Comparison of ENCODE assay signal across 28 cellular contexts in genomic region chr13:49781791-49782190, GRCh38.
"Had no signal": no experiment of that assay in that cellular context is flagged by ENCODE, and none has a peak within 500 bp of the region (broad histone marks: within the 10 kb centered on the region; RNA-seq: fewer than 3 reads in every experiment).

No MANE protein-coding gene starts in this region.

- H3K36me3 ChIP-seq: neutrophil, pancreas, prostate gland, right lobe of liver, sigmoid colon, suprapubic skin, tibial artery, transverse colon, upper lobe of left lung had no signal

- ATAC-seq: naive thymus-derived CD8-positive, alpha-beta T cell; natural killer cell treated with Interleukin-12 subunit alpha and Interleukin-12 subunit beta and Interleukin-15 and Interleukin-18, amount 100 ng/mL, for 72 hours; pancreas; right cardiac atrium; right lobe of liver; stimulated activated memory B cell treated with anti-CD40 and anti-IgM and Interleukin-4, amounts not matched to agents 10 μg/mL and 1 μg/mL and 100 μg/mL, for 72 hours; stimulated activated naive CD8-positive, alpha-beta T cell treated with anti-CD3 and anti-CD28 coated beads, Interleukin-15, amount 100 ng/mL, for 72 hours; stimulated activated naive CD8-positive, alpha-beta T cell treated with anti-CD3 and anti-CD28 coated beads, Interleukin-15, Interleukin-2, amounts not matched to agents 100 U/mL and 50 U/mL, for 24 hours had no signal

- H3K4me3 ChIP-seq: pancreas, prostate gland, right lobe of liver, sigmoid colon, suprapubic skin, testis, tibial artery, transverse colon, upper lobe of left lung had no signal

- H3K9me3 Mint-ChIP-seq: naive B cell; naive thymus-derived CD8-positive, alpha-beta T cell; natural killer cell treated with Interleukin-12 subunit alpha and Interleukin-12 subunit beta and Interleukin-15 and Interleukin-18, amount 100 ng/mL, for 72 hours; neural crest cell; stimulated activated memory B cell treated with anti-CD40 and anti-IgM and Interleukin-4, amounts not matched to agents 10 μg/mL and 1 μg/mL and 100 μg/mL, for 72 hours; stimulated activated naive CD8-positive, alpha-beta T cell treated with anti-CD3 and anti-CD28 coated beads, Interleukin-15, amount 100 ng/mL, for 72 hours had no signal

- H3K27ac Mint-ChIP-seq: naive B cell; naive thymus-derived CD8-positive, alpha-beta T cell; natural killer cell treated with Interleukin-12 subunit alpha and Interleukin-12 subunit beta and Interleukin-15 and Interleukin-18, amount 100 ng/mL, for 72 hours; nephron progenitor cell; stimulated activated memory B cell treated with anti-CD40 and anti-IgM and Interleukin-4, amounts not matched to agents 10 μg/mL and 1 μg/mL and 100 μg/mL, for 72 hours; stimulated activated naive CD8-positive, alpha-beta T cell treated with anti-CD3 and anti-CD28 coated beads, Interleukin-15, amount 100 ng/mL, for 72 hours had no signal

- H3K4me1 ChIP-seq: prostate gland, suprapubic skin had no signal

- H3K9me3 ChIP-seq: neutrophil, pancreas, prostate gland, right lobe of liver, sigmoid colon, suprapubic skin, testis, tibial artery, transverse colon, upper lobe of left lung had no signal

- DNase-seq: naive B cell; naive thymus-derived CD8-positive, alpha-beta T cell; nephron progenitor cell; nucleus accumbens; pancreas; right cardiac atrium; right lobe of liver; sigmoid colon; small intestine; stimulated activated CD4-positive, alpha-beta T cell treated with anti-CD3 and anti-CD28 coated beads, Interleukin-15, amount 100 ng/mL, for 24 hours; stimulated activated CD4-positive, alpha-beta T cell treated with anti-CD3 and anti-CD28 coated beads, Interleukin-2, amount 100 ng/mL, for 24 hours; stimulated activated CD4-positive, alpha-beta T cell treated with anti-CD3 and anti-CD28 coated beads, Interleukin-2, amount 100 ng/mL, for 48 hours; stimulated activated CD4-positive, alpha-beta T cell treated with anti-CD3 and anti-CD28 coated beads, Interleukin-4, amount 100 ng/mL, for 4 hours; stimulated activated CD8-positive, alpha-beta memory T cell treated with anti-CD3 and anti-CD28 coated beads, Interleukin-4, amount 100 ng/mL, for 48 hours; stimulated activated naive CD4-positive, alpha-beta T cell; stimulated activated naive CD8-positive, alpha-beta T cell treated with anti-CD3 and anti-CD28 coated beads, Interleukin-15, amount 100 ng/mL, for 72 hours; stimulated activated naive CD8-positive, alpha-beta T cell treated with anti-CD3 and anti-CD28 coated beads, Interleukin-15, Interleukin-2, amounts not matched to agents 100 U/mL and 50 U/mL, for 24 hours; substantia nigra; testis; tibial artery; transverse colon; upper lobe of left lung had no signal

- H3K4me3 Mint-ChIP-seq: naive thymus-derived CD8-positive, alpha-beta T cell; natural killer cell treated with Interleukin-12 subunit alpha and Interleukin-12 subunit beta and Interleukin-15 and Interleukin-18, amount 100 ng/mL, for 72 hours; nephron progenitor cell; neural crest cell; stimulated activated memory B cell treated with anti-CD40 and anti-IgM and Interleukin-4, amounts not matched to agents 10 μg/mL and 1 μg/mL and 100 μg/mL, for 72 hours; stimulated activated naive CD8-positive, alpha-beta T cell treated with anti-CD3 and anti-CD28 coated beads, Interleukin-15, amount 100 ng/mL, for 72 hours had no signal

- H3K27me3 ChIP-seq: neutrophil, pancreas, right lobe of liver, sigmoid colon, suprapubic skin, testis, tibial artery, transverse colon, upper lobe of left lung had no signal

- H3K27me3 Mint-ChIP-seq: naive B cell; naive thymus-derived CD8-positive, alpha-beta T cell; natural killer cell treated with Interleukin-12 subunit alpha and Interleukin-12 subunit beta and Interleukin-15 and Interleukin-18, amount 100 ng/mL, for 72 hours; stimulated activated memory B cell treated with anti-CD40 and anti-IgM and Interleukin-4, amounts not matched to agents 10 μg/mL and 1 μg/mL and 100 μg/mL, for 72 hours; stimulated activated naive CD8-positive, alpha-beta T cell treated with anti-CD3 and anti-CD28 coated beads, Interleukin-15, amount 100 ng/mL, for 72 hours had no signal

- H3K27ac ChIP-seq: neutrophil, pancreas, prostate gland, right lobe of liver, sigmoid colon, suprapubic skin, testis, tibial artery, transverse colon, upper lobe of left lung had no signal

- H3K36me3 Mint-ChIP-seq: naive B cell; natural killer cell treated with Interleukin-12 subunit alpha and Interleukin-12 subunit beta and Interleukin-15 and Interleukin-18, amount 100 ng/mL, for 72 hours had no signal
